In the genomic region with DNA sequence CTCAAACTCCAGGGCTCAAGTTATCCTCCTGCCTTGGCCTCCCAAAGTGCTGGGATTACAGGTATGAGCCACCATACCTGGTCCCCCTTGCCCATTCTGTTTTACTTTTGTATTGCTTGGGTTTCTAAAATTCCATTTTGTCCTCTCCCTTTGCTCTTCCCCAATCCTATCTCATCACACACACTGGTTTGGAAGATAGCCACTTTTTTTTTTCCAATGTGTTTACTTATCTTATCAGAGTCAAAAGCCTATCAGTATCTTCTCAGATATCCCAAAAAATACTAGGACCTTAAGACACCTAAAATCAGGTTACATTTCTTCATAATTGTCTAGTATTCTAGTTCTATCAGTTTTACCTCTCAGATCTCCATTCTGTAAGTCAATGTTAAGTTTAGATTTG, we compare ENCODE assay signal across 19 cellular contexts. TPM values are rescaled to one million over a fixed set of nuclear protein-coding genes. Genes with fewer than 3 reads are reported as not detected.
DNase-seq lines count a peak whose midpoint lies in the region; ATAC-seq and TF ChIP-seq lines count a peak whose summit lies in the region.
"Had no signal": no experiment of that assay in that cellular context is flagged by ENCODE, and none has a peak within 500 bp of the region (broad histone marks: within the 10 kb centered on the region; RNA-seq: fewer than 3 reads in every experiment).

No MANE protein-coding gene starts in this region.

- H3K9me3 Mint-ChIP-seq in activated CD8-positive, alpha-beta T cell treated with anti-CD3 and anti-CD28 coated beads, Interleukin-2, amount 10 ng/mL, durations not matched to agents 7 days and 5 days (ENCODE audit: insufficient read depth): no peaks in the 10 kb centered on the region
- no peaks in the 10 kb centered on the region for H3K9me3 Mint-ChIP-seq in activated CD8-positive, alpha-beta T cell treated with anti-CD3 and anti-CD28 coated beads for 36 hours
- H3K9me3 Mint-ChIP-seq in CD4-positive, CD25-positive, alpha-beta regulatory T cell: peaks cover 0 to 2% (median 0%) of the 10 kb centered on the region in 7 donors
- no peaks in the 10 kb centered on the region for H3K9me3 Mint-ChIP-seq in memory B cell

- H3K27ac ChIP-seq in CD4-positive, CD25-positive, alpha-beta regulatory T cell (ENCODE audit: insufficient read depth, low read length, poor library complexity, severe bottlenecking): no peak overlapping the region
- H3K27ac ChIP-seq: GM23248 had no signal

- no peaks in the 10 kb centered on the region for H3K27me3 ChIP-seq in CD4-positive, CD25-positive, alpha-beta regulatory T cell (ENCODE audit: control insufficient read depth, insufficient read depth, low read length)

- H3K9me3 ChIP-seq in CD4-positive, CD25-positive, alpha-beta regulatory T cell (ENCODE audit: control insufficient read depth in 2 of 2, low read length in 2 of 2): no peaks in the 10 kb centered on the region
- no peaks in the 10 kb centered on the region for H3K9me3 ChIP-seq in T-helper 17 cell (ENCODE audit: control insufficient read depth, low read length, poor library complexity, severe bottlenecking)

- peaks cover 62% of the 10 kb centered on the region for H3K36me3 Mint-ChIP-seq in activated CD8-positive, alpha-beta T cell treated with anti-CD3 and anti-CD28 coated beads, Interleukin-2, amount 10 ng/mL, durations not matched to agents 7 days and 5 days (ENCODE audit: low read depth)
- H3K36me3 Mint-ChIP-seq in activated CD8-positive, alpha-beta T cell treated with anti-CD3 and anti-CD28 coated beads for 36 hours (ENCODE audit: low read depth): peaks cover 46% of the 10 kb centered on the region
- H3K36me3 Mint-ChIP-seq in CD4-positive, CD25-positive, alpha-beta regulatory T cell: peaks cover 48% of the 10 kb centered on the region
- peaks cover 5% of the 10 kb centered on the region for H3K36me3 Mint-ChIP-seq in T-helper 17 cell (ENCODE audit: low read depth)
- H3K36me3 Mint-ChIP-seq in memory B cell: peaks cover 26% of the 10 kb centered on the region

- no peaks in the 10 kb centered on the region for H3K4me1 ChIP-seq in CD4-positive, CD25-positive, alpha-beta regulatory T cell (ENCODE audit: control insufficient read depth, insufficient read depth, low read length, poor library complexity, severe bottlenecking)

- POLR2A ChIA-PET in activated CD8-positive, alpha-beta T cell treated with anti-CD3 and anti-CD28 coated beads, Interleukin-2, amount 10 ng/mL, durations not matched to agents 7 days and 5 days (lab: Charles Lee): no interaction called here
- POLR2A ChIA-PET in activated CD8-positive, alpha-beta T cell treated with anti-CD3 and anti-CD28 coated beads for 36 hours (lab: Charles Lee): no interaction called here

- peaks cover 25% of the 10 kb centered on the region for H3K4me1 Mint-ChIP-seq in activated CD8-positive, alpha-beta T cell treated with anti-CD3 and anti-CD28 coated beads, Interleukin-2, amount 10 ng/mL, durations not matched to agents 7 days and 5 days (ENCODE audit: low read depth)
- peaks cover 12% of the 10 kb centered on the region for H3K4me1 Mint-ChIP-seq in activated CD8-positive, alpha-beta T cell treated with anti-CD3 and anti-CD28 coated beads for 36 hours (ENCODE audit: low read depth)
- peaks cover 12 to 28% (median 19%) of the 10 kb centered on the region in 4 donors for H3K4me1 Mint-ChIP-seq in CD4-positive, CD25-positive, alpha-beta regulatory T cell
- H3K4me1 Mint-ChIP-seq in T-helper 17 cell (peaks cover 15% of the 10 kb centered on the region), memory B cell (peaks cover 9% of the 10 kb centered on the region)

- ATAC-seq in activated CD8-positive, alpha-beta T cell treated with anti-CD3 and anti-CD28 coated beads, Interleukin-2, amount 10 ng/mL, durations not matched to agents 7 days and 5 days: no peak
- ATAC-seq in activated CD8-positive, alpha-beta T cell treated with anti-CD3 and anti-CD28 coated beads for 36 hours: no peak
- ATAC-seq in CD4-positive, CD25-positive, alpha-beta regulatory T cell (ENCODE audit: low read depth in 2 of 2): no peak
- ATAC-seq in T-helper 17 cell (no peak), memory B cell (ENCODE audit: low read depth) (no peak), GM18861 (IDR thresholded peaks at IDR 0.05; ENCODE audit: unreplicated experiment) (no peak)

- peak overlapping the region; percentile 27 for H3K27ac Mint-ChIP-seq in activated CD8-positive, alpha-beta T cell treated with anti-CD3 and anti-CD28 coated beads, Interleukin-2, amount 10 ng/mL, durations not matched to agents 7 days and 5 days
- H3K27ac Mint-ChIP-seq in activated CD8-positive, alpha-beta T cell treated with anti-CD3 and anti-CD28 coated beads for 36 hours: no peak overlapping the region
- peak overlapping the region; percentile 1 to 22 (median 2) for H3K27ac Mint-ChIP-seq in CD4-positive, CD25-positive, alpha-beta regulatory T cell
- H3K27ac Mint-ChIP-seq in T-helper 17 cell (peak overlapping the region; percentile 14), memory B cell (peak overlapping the region; percentile 48)
- H3K27ac Mint-ChIP-seq: CD14-positive monocyte had no signal

- no peak for DNase-seq in activated CD8-positive, alpha-beta T cell treated with anti-CD3 and anti-CD28 coated beads, Interleukin-2, amount 10 ng/mL, durations not matched to agents 7 days and 5 days
- no peak for DNase-seq in activated CD8-positive, alpha-beta T cell treated with anti-CD3 and anti-CD28 coated beads for 36 hours
- DNase-seq in CD4-positive, CD25-positive, alpha-beta regulatory T cell: no peak
- DNase-seq in T-helper 17 cell (no peak), memory B cell (ENCODE audit: low spot score in 2 of 2) (no peak), cerebellar cortex (ENCODE audit: low spot score) (no peak), DMS153 treated with DMSO at 0.1 percent for 48 hours (lab: John Stamatoyannopoulos, UW; ENCODE audit: unreplicated experiment) (no peak)
- DNase-seq: Calu3, DMS79, GM23248, MV-4-11, NCI-H1417, NCI-H187 treated with DMSO at 0.1 percent for 48 hours, NCI-H2171, NCI-H446, NCI-H69, SIG-M5 had no signal

- CTCF ChIA-PET in activated CD8-positive, alpha-beta T cell treated with anti-CD3 and anti-CD28 coated beads, Interleukin-2, amount 10 ng/mL, durations not matched to agents 7 days and 5 days (lab: Charles Lee): no interaction called here
- CTCF ChIA-PET in activated CD8-positive, alpha-beta T cell treated with anti-CD3 and anti-CD28 coated beads for 36 hours (lab: Charles Lee): no interaction called here

- H3K4me3 ChIP-seq in CD4-positive, CD25-positive, alpha-beta regulatory T cell (ENCODE audit: low read depth, low read length): no peak overlapping the region
- H3K4me3 ChIP-seq: GM23248 had no signal

- intact Hi-C loops in activated CD8-positive, alpha-beta T cell treated with anti-CD3 and anti-CD28 coated beads for 36 hours (cut with micrococcal nuclease): no loop called here

- H3K36me3 ChIP-seq in CD4-positive, CD25-positive, alpha-beta regulatory T cell (ENCODE audit: control insufficient read depth, insufficient read depth, low read length): peaks cover 12% of the 10 kb centered on the region

- H3K27me3 Mint-ChIP-seq in activated CD8-positive, alpha-beta T cell treated with anti-CD3 and anti-CD28 coated beads, Interleukin-2, amount 10 ng/mL, durations not matched to agents 7 days and 5 days (ENCODE audit: low read depth): no peaks in the 10 kb centered on the region
- H3K27me3 Mint-ChIP-seq in activated CD8-positive, alpha-beta T cell treated with anti-CD3 and anti-CD28 coated beads for 36 hours: no peaks in the 10 kb centered on the region
- no peaks in the 10 kb centered on the region for H3K27me3 Mint-ChIP-seq in CD4-positive, CD25-positive, alpha-beta regulatory T cell
- no peaks in the 10 kb centered on the region for H3K27me3 Mint-ChIP-seq in T-helper 17 cell
- no peaks in the 10 kb centered on the region for H3K27me3 Mint-ChIP-seq in memory B cell

- H3K4me3 Mint-ChIP-seq in activated CD8-positive, alpha-beta T cell treated with anti-CD3 and anti-CD28 coated beads, Interleukin-2, amount 10 ng/mL, durations not matched to agents 7 days and 5 days: no peak overlapping the region
- H3K4me3 Mint-ChIP-seq in activated CD8-positive, alpha-beta T cell treated with anti-CD3 and anti-CD28 coated beads for 36 hours: no peak overlapping the region
- H3K4me3 Mint-ChIP-seq in CD4-positive, CD25-positive, alpha-beta regulatory T cell: no peak overlapping the region
- no peak overlapping the region for H3K4me3 Mint-ChIP-seq in T-helper 17 cell
- no peak overlapping the region for H3K4me3 Mint-ChIP-seq in memory B cell
- H3K4me3 Mint-ChIP-seq: CD14-positive monocyte had no signal

- TF ChIP-seq CTCF in activated CD8-positive, alpha-beta T cell treated with anti-CD3 and anti-CD28 coated beads for 36 hours (IDR thresholded peaks at IDR 0.05): no peak

RNA-seq across cellular contexts. Expression of gene MSH2, which starts 56.1 kb away (rescaled TPM):
- total RNA-seq in activated CD8-positive, alpha-beta T cell treated with anti-CD3 and anti-CD28 coated beads, Interleukin-2, amount 10 ng/mL, durations not matched to agents 7 days and 5 days: 10 to 100 TPM; 52.5 to 59.3 TPM
- total RNA-seq in activated CD8-positive, alpha-beta T cell treated with anti-CD3 and anti-CD28 coated beads for 36 hours: 10 to 100 TPM; 56.9 to 59.2 TPM
- total RNA-seq in CD4-positive, CD25-positive, alpha-beta regulatory T cell: 12.9 TPM
- polyA plus RNA-seq in CD4-positive, CD25-positive, alpha-beta regulatory T cell: 10 to 100 TPM; 28.2 to 29.9 (median 29.1) TPM
- total RNA-seq in T-helper 17 cell: 1 to 10 TPM; 9.7 to 9.9 TPM
